In genomic region chr3:17175187-17175839, GRCh38 we compare ENCODE assay signal across 14 cellular contexts.
DNase-seq lines count a peak whose midpoint lies in the region; ATAC-seq and TF ChIP-seq lines count a peak whose summit lies in the region.
"Had no signal": no experiment of that assay in that cellular context is flagged by ENCODE, and none has a peak within 500 bp of the region (broad histone marks: within the 10 kb centered on the region; RNA-seq: fewer than 3 reads in every experiment).

No MANE protein-coding gene starts in this region.

- H3K4me3 ChIP-seq in epithelial cell of esophagus (ENCODE audit: low read length), result no peak overlapping the region
- H3K4me3 ChIP-seq: BLaER1, uterus had no signal

- TF ChIP-seq CTCF in epithelial cell of esophagus (IDR thresholded peaks at IDR 0.05; ENCODE audit: insufficient read depth, low read depth, low read length, missing control alignments), result no peak

- DNase-seq in AG08395 (ENCODE audit: low spot score) (peak; percentile 76), M059J (ENCODE audit: low read depth) (peak; percentile 75), epithelial cell of esophagus (ENCODE audit: low read depth) (peak; percentile 24), myocyte (ENCODE audit: low read depth) (peak; percentile 64), medulla oblongata (ENCODE audit: extremely low spot score) (no peak), NCI-H1048 (lab: John Stamatoyannopoulos, UW) (no peak)
- DNase-seq: activated CD8-positive, alpha-beta memory T cell treated with anti-CD3 and anti-CD28 coated beads for 24 hours; activated naive CD4-positive, alpha-beta T cell treated with anti-CD3 and anti-CD28 coated beads, Interleukin-2, amount 10 ng/mL, durations not matched to agents 7 days and 5 days; midbrain; uterus had no signal

- ATAC-seq in GM18873 (IDR thresholded peaks at IDR 0.05; ENCODE audit: low FRiP score, unreplicated experiment), result no peak
- ATAC-seq in HG03139 (IDR thresholded peaks at IDR 0.05; ENCODE audit: unreplicated experiment), result no peak
- ATAC-seq: Panc1 had no signal

Comparison
In these comparisons a context has a peak if more than half of its experiments do, and no peak if none do; other contexts are left out.
1. DNase-seq: peak in AG08395 (single experiment), M059J (single experiment), epithelial cell of esophagus (single experiment) and myocyte (single experiment); none in medulla oblongata (single experiment) and NCI-H1048 (single experiment).